22 cellular contexts compared by ENCODE assay signal in genomic region chr12:80814453-80814852, GRCh38.
DNase-seq lines count a peak whose midpoint lies in the region; ATAC-seq, FAIRE-seq and TF ChIP-seq lines count a peak whose summit lies in the region.
"Had no signal": no experiment of that assay in that cellular context is flagged by ENCODE, and none has a peak within 500 bp of the region (broad histone marks: within the 10 kb centered on the region; RNA-seq: fewer than 3 reads in every experiment).

No MANE protein-coding gene starts in this region.

- no peak for TF ChIP-seq EP300 in GM12878 (IDR thresholded peaks at IDR 0.05; ENCODE audit: borderline replicate concordance in 1 of 2, control insufficient read depth in 1 of 2, low read depth in 2 of 2, low read length in 2 of 2)
- no peak for TF ChIP-seq EP300 in ovary (IDR thresholded peaks at IDR 0.05)

- H3K36me3 ChIP-seq in GM12878 (ENCODE audit: control insufficient read depth in 2 of 2, insufficient read depth in 2 of 2, low read length in 1 of 2) (no peaks in the 10 kb centered on the region), vagina (peaks cover 0 to 5% of the 10 kb centered on the region in 2 donors), ascending aorta (no peaks in the 10 kb centered on the region), ovary (no peaks in the 10 kb centered on the region)
- H3K36me3 ChIP-seq: BLaER1 had no signal

- H3K9me3 Mint-ChIP-seq in immature natural killer cell: peaks cover 0 to 14% (median under 1%) of the 10 kb centered on the region in 6 donors

- no peak for DNase-seq in GM12878 (ENCODE audit: low read depth, low spot score)
- no peak for DNase-seq in vagina (ENCODE audit: extremely low spot score in 2 of 2)
- DNase-seq in ascending aorta (ENCODE audit: low spot score in 2 of 2): no peak
- no peak for DNase-seq in ovary
- DNase-seq in immature natural killer cell: no peak
- DNase-seq: CD4-positive, alpha-beta memory T cell; DMS53; EL; GOT3; KBM-7; NCI-H187; NCI-H2171; NCI-H526; NK-92 treated with Interleukin-12 subunit alpha and Interleukin-12 subunit beta, amount 100 ng/mL, for 24 hours; Right ventricle myocardium superior; SW 1271 had no signal

- no peak overlapping the region for H3K4me3 Mint-ChIP-seq in immature natural killer cell
- H3K4me3 Mint-ChIP-seq: CD4-positive, alpha-beta memory T cell had no signal

- H3K4me1 ChIP-seq in GM12878 (ENCODE audit: control insufficient read depth, insufficient read depth, low read length): peaks cover 25% of the 10 kb centered on the region
- H3K4me1 ChIP-seq in vagina: no peaks in the 10 kb centered on the region
- H3K4me1 ChIP-seq in ascending aorta: no peaks in the 10 kb centered on the region
- no peaks in the 10 kb centered on the region for H3K4me1 ChIP-seq in ovary (ENCODE audit: insufficient read depth)
- H3K4me1 ChIP-seq: A549, BLaER1 had no signal

- H3K9me3 ChIP-seq in GM12878 (replicated peaks; ENCODE audit: control insufficient read depth, insufficient read depth, low read length) (no peaks in the 10 kb centered on the region), vagina (no peaks in the 10 kb centered on the region), ascending aorta (no peaks in the 10 kb centered on the region), ovary (no peaks in the 10 kb centered on the region)
- H3K9me3 ChIP-seq: A549, BLaER1 had no signal

- 73% methylated on average over 4 of the region's 4 CpGs for WGBS in GM12878 (ENCODE audit: insufficient coverage, insufficient replicate concordance, low lambda C conversion rate, missing lambda C conversion rate)
- 52 to 72% (median 65%) methylated on average over 4 of the region's 4 CpGs for WGBS in ovary, 3 donors

- no peaks in the 10 kb centered on the region for H4K20me1 ChIP-seq in GM12878 (ENCODE audit: control insufficient read depth, insufficient read depth)
- H4K20me1 ChIP-seq: BLaER1 had no signal

- no peak overlapping the region for H3K9ac ChIP-seq in GM12878 (ENCODE audit: control insufficient read depth, insufficient read depth, low read length)
- H3K9ac ChIP-seq: BLaER1 had no signal

- intact Hi-C loops in GM12878 (cut with micrococcal nuclease; ENCODE audit: unreplicated experiment): no loop called here
- intact Hi-C loops in vagina (cut with DNase I): no loop called here
- intact Hi-C loops in ascending aorta (cut with DNase I): no loop called here
- intact Hi-C loops in ovary (cut with DNase I): no loop called here

- no peak for FAIRE-seq in GM12878 (lab: Jason Lieb, UNC)
- FAIRE-seq: A549, GM12891 had no signal

- BruUV-seq in GM12878 (replicated peaks; lab: Mats Ljungman, UMichigan): no TSS peak

- H3K27ac ChIP-seq in GM12878 (ENCODE audit: control insufficient read depth, insufficient read depth): no peak overlapping the region
- H3K27ac ChIP-seq in vagina: no peak overlapping the region
- H3K27ac ChIP-seq in ascending aorta: no peak overlapping the region
- H3K27ac ChIP-seq in ovary: no peak overlapping the region
- H3K27ac ChIP-seq: A549, BLaER1 had no signal

- H3K27me3 ChIP-seq in GM12878 (replicated peaks in 1 of 2; ENCODE audit: control insufficient read depth in 2 of 2, insufficient read depth in 2 of 2, low read length in 1 of 2) (no peaks in the 10 kb centered on the region), vagina (no peaks in the 10 kb centered on the region), ascending aorta (no peaks in the 10 kb centered on the region), ovary (no peaks in the 10 kb centered on the region)
- H3K27me3 ChIP-seq: BLaER1 had no signal

- in situ Hi-C loops in GM12878 (cut with MboI): loop anchor here (25.0 kb wide), 1 partner anchor 1548 kb away; the partner anchor contains the start of genes CCDC59 and METTL25

- POLR2A ChIA-PET in GM12878 (lab: Charles Lee): no interaction called here

- no peaks in the 10 kb centered on the region for H3K79me2 ChIP-seq in GM12878 (ENCODE audit: control insufficient read depth, insufficient read depth, low read length)

- H3K4me3 ChIP-seq in GM12878: no peak overlapping the region
- no peak overlapping the region for H3K4me3 ChIP-seq in vagina
- no peak overlapping the region for H3K4me3 ChIP-seq in ascending aorta
- H3K4me3 ChIP-seq in ovary: no peak overlapping the region
- H3K4me3 ChIP-seq: A549, BLaER1 had no signal

- H3K4me1 Mint-ChIP-seq in immature natural killer cell: no peaks in the 10 kb centered on the region
- H3K4me1 Mint-ChIP-seq: CD4-positive, alpha-beta memory T cell had no signal

- no peaks in the 10 kb centered on the region for H3K36me3 Mint-ChIP-seq in immature natural killer cell
- H3K36me3 Mint-ChIP-seq: CD4-positive, alpha-beta memory T cell had no signal

- no peak overlapping the region; the same call in 1 of the 2 replicates for H2AFZ ChIP-seq in GM12878 (ENCODE audit: control insufficient read depth, low read depth, low read length)

- RAD21 ChIA-PET in GM12878 (lab: Charles Lee; ENCODE audit: unreplicated experiment): no interaction called here

- TF ChIP-seq POLR2A in GM12878 (IDR thresholded peaks at IDR 0.05; ENCODE audit: low read depth, low read length): no peak
- no peak for TF ChIP-seq POLR2A in vagina (IDR thresholded peaks at IDR 0.05)
- no peak for TF ChIP-seq POLR2A in ovary (IDR thresholded peaks at IDR 0.05)

- CTCF ChIA-PET in GM12878 (lab: Yijun Ruan, JAX): no interaction called here

- ATAC-seq in GM18511 (IDR thresholded peaks at IDR 0.05; ENCODE audit: unreplicated experiment) (peak; percentile 19), GM21529 (IDR thresholded peaks at IDR 0.05; ENCODE audit: unreplicated experiment) (peak; percentile 11), HG03378 (IDR thresholded peaks at IDR 0.05; ENCODE audit: unreplicated experiment) (peak; percentile 1), GM12878 (peak; percentile 20)
- ATAC-seq: A549 had no signal

- H3K27ac Mint-ChIP-seq in immature natural killer cell: no peak overlapping the region
- H3K27ac Mint-ChIP-seq: CD4-positive, alpha-beta memory T cell had no signal

- no peak overlapping the region for H3K4me2 ChIP-seq in GM12878 (ENCODE audit: control insufficient read depth, insufficient read depth)
- H3K4me2 ChIP-seq: A549, BLaER1 had no signal

- no peak for TF ChIP-seq RAD21 in GM12878 (IDR thresholded peaks at IDR 0.05; ENCODE audit: insufficient read depth, low read depth, low read length)

- H3K27me3 Mint-ChIP-seq in immature natural killer cell (ENCODE audit: low read depth in 3 of 3): peaks cover 0 to 2% (median 0%) of the 10 kb centered on the region in 3 donors
- H3K27me3 Mint-ChIP-seq: CD4-positive, alpha-beta memory T cell had no signal

- no peak for TF ChIP-seq CTCF in GM12878 (IDR thresholded peaks at IDR 0.05 in 2 of 3, conservative IDR thresholded peaks at IDR 0.05 in 1 of 3; ENCODE audit: control insufficient read depth in 2 of 3, extremely low read depth in 1 of 3, insufficient read depth in 1 of 3, low read depth in 3 of 3, low read length in 3 of 3)
- TF ChIP-seq CTCF in vagina (IDR thresholded peaks at IDR 0.05): no peak
- no peak for TF ChIP-seq CTCF in ascending aorta (IDR thresholded peaks at IDR 0.05)
- TF ChIP-seq CTCF in ovary (IDR thresholded peaks at IDR 0.05): no peak

- SMC1A ChIA-PET in GM12878 (lab: Charles Lee; ENCODE audit: uncharacterized antibody, unreplicated experiment): interaction anchor here (1.1 to 1.3 kb wide), 3 partner anchors 16 to 69 kb away, joined by 3 read pairs; no protein-coding TSS in a partner anchor

TF ChIP-seq in GM12878, 131 proteins besides CTCF, POLR2A, EP300 and RAD21:
- no peak for TF ChIP-seq KDM1A (IDR thresholded peaks at IDR 0.05; ENCODE audit: borderline replicate concordance)
- no peak for TF ChIP-seq PML (IDR thresholded peaks at IDR 0.05; ENCODE audit: low read length)
- no peak for TF ChIP-seq POLR2AphosphoS2 (IDR thresholded peaks at IDR 0.05; ENCODE audit: low read depth, low read length)
- no peak for TF ChIP-seq WRNIP1 (IDR thresholded peaks at IDR 0.05; ENCODE audit: borderline replicate concordance, low read depth, low read length)
- TF ChIP-seq NR2C1 (IDR thresholded peaks at IDR 0.05): no peak
- TF ChIP-seq NFXL1 (IDR thresholded peaks at IDR 0.05; ENCODE audit: borderline replicate concordance): no peak
- TF ChIP-seq REST (IDR thresholded peaks at IDR 0.05; ENCODE audit: low read depth, low read length): no peak
TF ChIP-seq in GM12878: peak in this region for 0.
